Comparison of ENCODE assay signal across 15 cellular contexts in the genomic region with DNA sequence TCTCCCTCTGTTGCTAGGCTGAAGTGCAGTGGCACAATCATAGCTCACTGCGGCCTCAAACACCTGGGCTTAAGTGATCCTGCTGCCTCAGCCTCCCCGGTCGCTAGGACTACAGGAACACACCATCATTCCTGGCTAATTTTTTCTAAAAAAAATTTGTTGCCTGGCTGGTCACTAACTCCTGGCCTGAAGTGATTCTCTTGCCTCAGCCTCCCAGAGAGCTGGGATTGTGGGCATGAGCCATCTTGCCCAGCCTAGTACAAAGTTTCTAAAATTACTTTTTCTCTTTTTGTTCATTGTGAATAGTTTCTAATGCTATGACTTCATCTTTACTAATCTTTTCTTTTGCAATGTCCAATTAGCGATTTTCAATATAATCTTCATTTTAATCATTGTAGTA. TPM values are rescaled to one million over a fixed set of nuclear protein-coding genes. Genes with fewer than 3 reads are reported as not detected.
DNase-seq lines count a peak whose midpoint lies in the region; FAIRE-seq and TF ChIP-seq lines count a peak whose summit lies in the region.
"Had no signal": no experiment of that assay in that cellular context is flagged by ENCODE, and none has a peak within 500 bp of the region (broad histone marks: within the 10 kb centered on the region; RNA-seq: fewer than 3 reads in every experiment).

No MANE protein-coding gene starts in this region.

- H3K4me3 ChIP-seq in DOHH2 (ENCODE audit: low read length): no peak overlapping the region
- no peak overlapping the region for H3K4me3 ChIP-seq in epithelial cell of esophagus (ENCODE audit: low read length)
- no peak overlapping the region for H3K4me3 ChIP-seq in keratinocyte (ENCODE audit: control insufficient read depth in 2 of 3, extremely low read depth in 1 of 3, insufficient read depth in 2 of 3, low read depth in 1 of 3, low read length in 3 of 3)
- no peak overlapping the region for H3K4me3 ChIP-seq in GM23248

- no peaks in the 10 kb centered on the region for H3K79me2 ChIP-seq in DOHH2 (ENCODE audit: control insufficient read depth, low read length)
- no peaks in the 10 kb centered on the region for H3K79me2 ChIP-seq in keratinocyte (ENCODE audit: control insufficient read depth, insufficient read depth, low read length)
- H3K79me2 ChIP-seq in GM23248 (ENCODE audit: insufficient read depth): peaks cover 12% of the 10 kb centered on the region

- WGBS in GM23248 (ENCODE audit: low coverage in 1 of 2, low lambda C conversion rate in 2 of 2, missing lambda C conversion rate in 2 of 2), 2 experiments: 95 to 99% methylated on average over 4 of the region's 4 CpGs

- H3K27me3 ChIP-seq in DOHH2 (ENCODE audit: control insufficient read depth, low read length) (no peaks in the 10 kb centered on the region), keratinocyte (ENCODE audit: control insufficient read depth, extremely low read depth, insufficient read depth, low read length) (no peaks in the 10 kb centered on the region), GM23248 (replicated peaks; ENCODE audit: insufficient read depth) (no peaks in the 10 kb centered on the region)

- H3K4me3 Mint-ChIP-seq in chondrocyte (ENCODE audit: unreplicated experiment): no peak overlapping the region
- H3K4me3 Mint-ChIP-seq: B cell; CD4-positive, alpha-beta T cell; IgD-negative memory B cell had no signal

- no peaks in the 10 kb centered on the region for H3K9me1 ChIP-seq in keratinocyte (ENCODE audit: control insufficient read depth, extremely low read depth, insufficient read depth, low read length)

- H3K9me3 Mint-ChIP-seq in chondrocyte (ENCODE audit: low read depth): no peaks in the 10 kb centered on the region
- H3K9me3 Mint-ChIP-seq: CD4-positive, alpha-beta T cell; IgD-negative memory B cell had no signal

- H2AFZ ChIP-seq in keratinocyte (ENCODE audit: control insufficient read depth, low read length) (no peak overlapping the region), GM23248 (no peak overlapping the region)

- H3K36me3 Mint-ChIP-seq in chondrocyte (ENCODE audit: low read depth): peaks cover 19% of the 10 kb centered on the region

- dilution Hi-C loops in keratinocyte (cut with MboI; ENCODE audit: extremely low pct_ligation_motif_present, low sequenced_read_pairs): no loop called here

- CTCF ChIA-PET in RWPE1 (lab: Yijun Ruan, JAX): interaction anchor here (0.6 kb wide), 1 partner anchor 65 kb away, joined by 3 read pairs; no protein-coding TSS in a partner anchor

- H3K27me3 Mint-ChIP-seq in chondrocyte (ENCODE audit: low read depth): no peaks in the 10 kb centered on the region
- H3K27me3 Mint-ChIP-seq: B cell; CD4-positive, alpha-beta T cell; IgD-negative memory B cell had no signal

- POLR2A ChIA-PET in RWPE1 (lab: Yijun Ruan, JAX; ENCODE audit: low non-redundant PET): no interaction called here

- TF ChIP-seq POLR2A in H54 (IDR thresholded peaks at IDR 0.05; ENCODE audit: low read depth, low read length): no peak

- H3K27ac Mint-ChIP-seq in chondrocyte (ENCODE audit: unreplicated experiment): no peak overlapping the region
- H3K27ac Mint-ChIP-seq: B cell; CD4-positive, alpha-beta T cell; IgD-negative memory B cell had no signal

- no peaks in the 10 kb centered on the region for H3K9me2 ChIP-seq in DOHH2 (replicated peaks; ENCODE audit: control insufficient read depth, low read length)
- no peaks in the 10 kb centered on the region for H3K9me2 ChIP-seq in GM23248 (ENCODE audit: insufficient read depth)

- FAIRE-seq in keratinocyte (lab: Jason Lieb, UNC) (no peak), H54 (lab: Jason Lieb, UNC) (no peak)
- FAIRE-seq: GM12892 had no signal

- no peak for DNase-seq in RWPE1 (ENCODE audit: low spot score)
- peak; percentile 71 for DNase-seq in epithelial cell of esophagus (ENCODE audit: low read depth)
- DNase-seq in keratinocyte (ENCODE audit: low read depth, low spot score): no peak
- no peak for DNase-seq in chondrocyte (ENCODE audit: low spot score)
- no peak for DNase-seq in GM23248
- no peak for DNase-seq in H54 (ENCODE audit: insufficient read length, low spot score)
- DNase-seq: C1 segment of cervical spinal cord; CD4-positive, alpha-beta T cell; DMS153; DMS79 treated with DMSO at 0.1 percent for 48 hours; GDM1 had no signal

- TF ChIP-seq CTCF in DOHH2 (IDR thresholded peaks at IDR 0.05; ENCODE audit: low read depth, low read length, poor library complexity, severe bottlenecking) (no peak), RWPE1 (conservative IDR thresholded peaks at IDR 0.05; ENCODE audit: low read depth) (no peak), epithelial cell of esophagus (IDR thresholded peaks at IDR 0.05; ENCODE audit: insufficient read depth, low read depth, low read length, missing control alignments) (no peak), keratinocyte (optimal IDR thresholded peaks at IDR 0.05 in 1 of 3, IDR thresholded peaks at IDR 0.05 in 1 of 3, conservative IDR thresholded peaks at IDR 0.05 in 1 of 3; ENCODE audit: extremely low read depth in 1 of 3, insufficient read depth in 2 of 3, low read length in 3 of 3) (no peak), chondrocyte (IDR thresholded peaks at IDR 0.05) (no peak)

- H3K9me3 ChIP-seq in DOHH2 (ENCODE audit: control insufficient read depth, insufficient read depth, low read length) (no peaks in the 10 kb centered on the region), keratinocyte (ENCODE audit: control insufficient read depth, low read depth, low read length) (no peaks in the 10 kb centered on the region), GM23248 (ENCODE audit: low read depth) (no peaks in the 10 kb centered on the region)

- no peaks in the 10 kb centered on the region for H4K20me1 ChIP-seq in DOHH2 (ENCODE audit: control insufficient read depth, insufficient read depth, low read depth, low read length)
- no peaks in the 10 kb centered on the region for H4K20me1 ChIP-seq in keratinocyte (ENCODE audit: control insufficient read depth, extremely low read depth, insufficient read depth, low read length)
- no peaks in the 10 kb centered on the region for H4K20me1 ChIP-seq in GM23248 (ENCODE audit: insufficient read depth)

- H3K4me2 ChIP-seq in DOHH2 (ENCODE audit: low read length): peak overlapping the region; percentile 35; the same call in 1 of the 2 replicates
- no peak overlapping the region for H3K4me2 ChIP-seq in keratinocyte (ENCODE audit: control insufficient read depth, extremely low read depth, insufficient read depth, low read depth, low read length)
- no peak overlapping the region for H3K4me2 ChIP-seq in GM23248 (ENCODE audit: unreplicated experiment)

- in situ Hi-C loops in GM23248 (cut with MboI): no loop called here

- H3F3A ChIP-seq in DOHH2 (ENCODE audit: control insufficient read depth, insufficient read depth): no peaks in the 10 kb centered on the region; the same call in 1 of the 2 replicates
- H3F3A ChIP-seq in GM23248 (ENCODE audit: insufficient read depth): peaks cover 42% of the 10 kb centered on the region; the same call in 1 of the 2 replicates

- H3K27ac ChIP-seq in DOHH2 (ENCODE audit: low read depth, low read length) (no peak overlapping the region), RWPE1 (peak overlapping the region; percentile 52), keratinocyte (ENCODE audit: control insufficient read depth, insufficient read depth, low read length) (peak overlapping the region; percentile 37), GM23248 (no peak overlapping the region)

- peaks cover 8% of the 10 kb centered on the region for H3K4me1 Mint-ChIP-seq in chondrocyte (ENCODE audit: low read depth)

- peaks cover 25% of the 10 kb centered on the region for H3K36me3 ChIP-seq in DOHH2 (ENCODE audit: control insufficient read depth, low read length)
- H3K36me3 ChIP-seq in keratinocyte (ENCODE audit: control insufficient read depth in 2 of 2, extremely low read depth in 1 of 2, insufficient read depth in 2 of 2, low read length in 2 of 2): no peaks in the 10 kb centered on the region
- H3K36me3 ChIP-seq in GM23248 (ENCODE audit: low read depth): peaks cover 27% of the 10 kb centered on the region

- H3K9ac ChIP-seq in keratinocyte (ENCODE audit: control insufficient read depth, extremely low read depth, insufficient read depth, low read length): no peak overlapping the region
- H3K9ac ChIP-seq in GM23248: no peak overlapping the region

- H3K4me1 ChIP-seq in DOHH2 (ENCODE audit: control insufficient read depth, low read length) (peaks cover 37% of the 10 kb centered on the region), keratinocyte (ENCODE audit: control insufficient read depth, extremely low read depth, insufficient read depth, low read length) (peaks cover 26% of the 10 kb centered on the region), GM23248 (ENCODE audit: insufficient read depth) (peaks cover 14% of the 10 kb centered on the region)

RNA-seq across cellular contexts. Expression of a gene that starts 12.5 kb away (rescaled TPM):
- polyA plus RNA-seq in keratinocyte (21.6 to 38.2 TPM (median 34.0 TPM) in 3 replicates), GM23248 (2016; fragmentation: Nextera tagmentation; extraction: Ambion mirVana) (57.0 and 60.9 TPM in 2 replicates)
- 35.7 TPM for polyA plus RNA-seq in keratinocyte (2011; ENCODE audit: low read depth)
- 14.7 and 36.7 TPM in 2 replicates for polyA plus RNA-seq in keratinocyte (2011; cell fraction: cytosol; rRNA removed)
- polyA plus RNA-seq in keratinocyte (2011; cell fraction: nucleus; rRNA removed): 16.4 and 21.3 TPM in 2 replicates
- 27.2 and 39.0 TPM in 2 replicates for polyA plus RNA-seq in keratinocyte (2012; ENCODE audit: low replicate concordance)
- polyA minus RNA-seq in keratinocyte: 12.4 to 68.6 TPM (median 38.4 TPM) in 3 replicates
- 29.9 TPM for polyA minus RNA-seq in keratinocyte (2011; cell fraction: cytosol; rRNA and poly(A)+ RNA removed)
- 10.2 and 38.6 TPM in 2 replicates for polyA minus RNA-seq in keratinocyte (2011; cell fraction: nucleus; rRNA and poly(A)+ RNA removed)
- total RNA-seq in chondrocyte: 27.4 to 37.6 TPM (median 37.1 TPM) in 3 replicates
- 48.6 and 58.3 TPM in 2 replicates for total RNA-seq in GM23248 (2014; rRNA removed; shearing (Covaris generic))

RNA-seq across cellular contexts. Expression of a gene that starts 12.6 kb away (rescaled TPM):
- polyA plus RNA-seq in keratinocyte: 1.4 to 3.7 TPM (median 2.1 TPM) in 3 replicates
- 1.6 TPM for polyA plus RNA-seq in keratinocyte (2011; ENCODE audit: low read depth)
- polyA plus RNA-seq in keratinocyte (2011; cell fraction: cytosol; rRNA removed): 1.2 and 2.0 TPM in 2 replicates
- 2.2 and 2.5 TPM in 2 replicates for polyA plus RNA-seq in keratinocyte (2011; cell fraction: nucleus; rRNA removed)
- 1.00 and 2.5 TPM in 2 replicates for polyA plus RNA-seq in keratinocyte (2012; ENCODE audit: low replicate concordance)
- polyA minus RNA-seq in keratinocyte: 0.99 to 1.6 TPM (median 1.3 TPM) in 3 replicates
- polyA minus RNA-seq in keratinocyte (2011; cell fraction: cytosol; rRNA and poly(A)+ RNA removed): not detected
- 1.3 and 1.6 TPM in 2 replicates for polyA minus RNA-seq in keratinocyte (2011; cell fraction: nucleus; rRNA and poly(A)+ RNA removed)
- 2.2 to 3.7 TPM (median 2.9 TPM) in 3 replicates for total RNA-seq in chondrocyte
- total RNA-seq in GM23248 (2014; rRNA removed; shearing (Covaris generic)): 2.1 and 4.8 TPM in 2 replicates
- 1.8 and 2.2 TPM in 2 replicates for polyA plus RNA-seq in GM23248 (2016; fragmentation: Nextera tagmentation; extraction: Ambion mirVana)

RNA-seq across cellular contexts. Expression of a gene that starts 26.3 kb away (rescaled TPM):
- polyA plus RNA-seq in keratinocyte (250 to 381 TPM (median 270 TPM) in 3 replicates), GM23248 (2016; fragmentation: Nextera tagmentation; extraction: Ambion mirVana) (407 and 418 TPM in 2 replicates)
- polyA plus RNA-seq in keratinocyte (2011; ENCODE audit: low read depth): 185 TPM
- 234 and 465 TPM in 2 replicates for polyA plus RNA-seq in keratinocyte (2011; cell fraction: cytosol; rRNA removed)
- polyA plus RNA-seq in keratinocyte (2011; cell fraction: nucleus; rRNA removed): 178 and 257 TPM in 2 replicates
- 158 and 191 TPM in 2 replicates for polyA plus RNA-seq in keratinocyte (2012; ENCODE audit: low replicate concordance)
- 24.1 to 89.5 TPM (median 55.5 TPM) in 3 replicates for polyA minus RNA-seq in keratinocyte
- polyA minus RNA-seq in keratinocyte (2011; cell fraction: cytosol; rRNA and poly(A)+ RNA removed): 243 TPM
- 37.0 and 65.9 TPM in 2 replicates for polyA minus RNA-seq in keratinocyte (2011; cell fraction: nucleus; rRNA and poly(A)+ RNA removed)
- total RNA-seq in chondrocyte: 151 to 183 TPM (median 178 TPM) in 3 replicates
- 245 and 350 TPM in 2 replicates for total RNA-seq in GM23248 (2014; rRNA removed; shearing (Covaris generic))

Comparison
In these comparisons a context has a peak if more than half of its experiments do, and no peak if none do; other contexts are left out.
1. H3K27ac ChIP-seq: peak in RWPE1 (single experiment) and keratinocyte (single experiment); none in DOHH2 (single experiment) and GM23248 (single experiment).